1 cellular context compared by ENCODE assay signal in genomic region chr12:32253154-32253795, GRCh38.
TF ChIP-seq lines count a peak whose summit lies in the region.

No MANE protein-coding gene starts in this region.

TF ChIP-seq in GM23338, 12 proteins besides CTCF, POLR2A, EP300 and RAD21 (continued from another document):
- TF ChIP-seq, protein P1, sequence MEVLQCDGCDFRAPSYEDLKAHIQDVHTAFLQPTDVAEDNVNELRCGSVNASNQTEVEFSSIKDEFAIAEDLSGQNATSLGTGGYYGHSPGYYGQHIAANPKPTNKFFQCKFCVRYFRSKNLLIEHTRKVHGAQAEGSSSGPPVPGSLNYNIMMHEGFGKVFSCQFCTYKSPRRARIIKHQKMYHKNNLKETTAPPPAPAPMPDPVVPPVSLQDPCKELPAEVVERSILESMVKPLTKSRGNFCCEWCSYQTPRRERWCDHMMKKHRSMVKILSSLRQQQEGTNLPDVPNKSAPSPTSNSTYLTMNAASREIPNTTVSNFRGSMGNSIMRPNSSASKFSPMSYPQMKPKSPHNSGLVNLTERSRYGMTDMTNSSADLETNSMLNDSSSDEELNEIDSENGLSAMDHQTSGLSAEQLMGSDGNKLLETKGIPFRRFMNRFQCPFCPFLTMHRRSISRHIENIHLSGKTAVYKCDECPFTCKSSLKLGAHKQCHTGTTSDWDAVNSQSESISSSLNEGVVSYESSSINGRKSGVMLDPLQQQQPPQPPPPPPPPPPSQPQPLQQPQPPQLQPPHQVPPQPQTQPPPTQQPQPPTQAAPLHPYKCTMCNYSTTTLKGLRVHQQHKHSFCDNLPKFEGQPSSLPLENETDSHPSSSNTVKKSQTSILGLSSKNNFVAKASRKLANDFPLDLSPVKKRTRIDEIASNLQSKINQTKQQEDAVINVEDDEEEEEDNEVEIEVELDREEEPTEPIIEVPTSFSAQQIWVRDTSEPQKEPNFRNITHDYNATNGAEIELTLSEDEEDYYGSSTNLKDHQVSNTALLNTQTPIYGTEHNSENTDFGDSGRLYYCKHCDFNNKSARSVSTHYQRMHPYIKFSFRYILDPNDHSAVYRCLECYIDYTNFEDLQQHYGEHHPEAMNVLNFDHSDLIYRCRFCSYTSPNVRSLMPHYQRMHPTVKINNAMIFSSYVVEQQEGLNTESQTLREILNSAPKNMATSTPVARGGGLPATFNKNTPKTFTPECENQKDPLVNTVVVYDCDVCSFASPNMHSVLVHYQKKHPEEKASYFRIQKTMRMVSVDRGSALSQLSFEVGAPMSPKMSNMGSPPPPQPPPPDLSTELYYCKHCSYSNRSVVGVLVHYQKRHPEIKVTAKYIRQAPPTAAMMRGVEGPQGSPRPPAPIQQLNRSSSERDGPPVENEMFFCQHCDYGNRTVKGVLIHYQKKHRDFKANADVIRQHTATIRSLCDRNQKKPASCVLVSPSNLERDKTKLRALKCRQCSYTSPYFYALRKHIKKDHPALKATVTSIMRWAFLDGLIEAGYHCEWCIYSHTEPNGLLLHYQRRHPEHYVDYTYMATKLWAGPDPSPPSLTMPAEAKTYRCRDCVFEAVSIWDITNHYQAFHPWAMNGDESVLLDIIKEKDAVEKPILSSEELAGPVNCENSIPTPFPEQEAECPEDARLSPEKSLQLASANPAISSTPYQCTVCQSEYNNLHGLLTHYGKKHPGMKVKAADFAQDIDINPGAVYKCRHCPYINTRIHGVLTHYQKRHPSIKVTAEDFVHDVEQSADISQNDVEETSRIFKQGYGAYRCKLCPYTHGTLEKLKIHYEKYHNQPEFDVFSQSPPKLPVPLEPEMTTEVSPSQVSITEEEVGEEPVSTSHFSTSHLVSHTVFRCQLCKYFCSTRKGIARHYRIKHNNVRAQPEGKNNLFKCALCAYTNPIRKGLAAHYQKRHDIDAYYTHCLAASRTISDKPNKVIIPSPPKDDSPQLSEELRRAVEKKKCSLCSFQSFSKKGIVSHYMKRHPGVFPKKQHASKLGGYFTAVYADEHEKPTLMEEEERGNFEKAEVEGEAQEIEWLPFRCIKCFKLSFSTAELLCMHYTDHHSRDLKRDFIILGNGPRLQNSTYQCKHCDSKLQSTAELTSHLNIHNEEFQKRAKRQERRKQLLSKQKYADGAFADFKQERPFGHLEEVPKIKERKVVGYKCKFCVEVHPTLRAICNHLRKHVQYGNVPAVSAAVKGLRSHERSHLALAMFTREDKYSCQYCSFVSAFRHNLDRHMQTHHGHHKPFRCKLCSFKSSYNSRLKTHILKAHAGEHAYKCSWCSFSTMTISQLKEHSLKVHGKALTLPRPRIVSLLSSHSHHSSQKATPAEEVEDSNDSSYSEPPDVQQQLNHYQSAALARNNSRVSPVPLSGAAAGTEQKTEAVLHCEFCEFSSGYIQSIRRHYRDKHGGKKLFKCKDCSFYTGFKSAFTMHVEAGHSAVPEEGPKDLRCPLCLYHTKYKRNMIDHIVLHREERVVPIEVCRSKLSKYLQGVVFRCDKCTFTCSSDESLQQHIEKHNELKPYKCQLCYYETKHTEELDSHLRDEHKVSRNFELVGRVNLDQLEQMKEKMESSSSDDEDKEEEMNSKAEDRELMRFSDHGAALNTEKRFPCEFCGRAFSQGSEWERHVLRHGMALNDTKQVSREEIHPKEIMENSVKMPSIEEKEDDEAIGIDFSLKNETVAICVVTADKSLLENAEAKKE (CRISPR knock-in tag; IDR thresholded peaks at IDR 0.05): no peak
- TF ChIP-seq CREB1 (CRISPR knock-in tag; IDR thresholded peaks at IDR 0.05; ENCODE audit: low read depth) (no peak), STAT1 (IDR thresholded peaks at IDR 0.05; ENCODE audit: unreplicated experiment) (no peak)
TF ChIP-seq in GM23338: peak in this region for 0.
